ENCODE assay signal across 1 cellular context in genomic region chr10:86436963-86437362, GRCh38.
TF ChIP-seq lines count a peak whose summit lies in the region.

No MANE protein-coding gene starts in this region.

TF ChIP-seq in WTC11, 78 proteins besides CTCF, POLR2A, EP300 and RAD21 (continued from another document):
- TF ChIP-seq, protein P1, sequence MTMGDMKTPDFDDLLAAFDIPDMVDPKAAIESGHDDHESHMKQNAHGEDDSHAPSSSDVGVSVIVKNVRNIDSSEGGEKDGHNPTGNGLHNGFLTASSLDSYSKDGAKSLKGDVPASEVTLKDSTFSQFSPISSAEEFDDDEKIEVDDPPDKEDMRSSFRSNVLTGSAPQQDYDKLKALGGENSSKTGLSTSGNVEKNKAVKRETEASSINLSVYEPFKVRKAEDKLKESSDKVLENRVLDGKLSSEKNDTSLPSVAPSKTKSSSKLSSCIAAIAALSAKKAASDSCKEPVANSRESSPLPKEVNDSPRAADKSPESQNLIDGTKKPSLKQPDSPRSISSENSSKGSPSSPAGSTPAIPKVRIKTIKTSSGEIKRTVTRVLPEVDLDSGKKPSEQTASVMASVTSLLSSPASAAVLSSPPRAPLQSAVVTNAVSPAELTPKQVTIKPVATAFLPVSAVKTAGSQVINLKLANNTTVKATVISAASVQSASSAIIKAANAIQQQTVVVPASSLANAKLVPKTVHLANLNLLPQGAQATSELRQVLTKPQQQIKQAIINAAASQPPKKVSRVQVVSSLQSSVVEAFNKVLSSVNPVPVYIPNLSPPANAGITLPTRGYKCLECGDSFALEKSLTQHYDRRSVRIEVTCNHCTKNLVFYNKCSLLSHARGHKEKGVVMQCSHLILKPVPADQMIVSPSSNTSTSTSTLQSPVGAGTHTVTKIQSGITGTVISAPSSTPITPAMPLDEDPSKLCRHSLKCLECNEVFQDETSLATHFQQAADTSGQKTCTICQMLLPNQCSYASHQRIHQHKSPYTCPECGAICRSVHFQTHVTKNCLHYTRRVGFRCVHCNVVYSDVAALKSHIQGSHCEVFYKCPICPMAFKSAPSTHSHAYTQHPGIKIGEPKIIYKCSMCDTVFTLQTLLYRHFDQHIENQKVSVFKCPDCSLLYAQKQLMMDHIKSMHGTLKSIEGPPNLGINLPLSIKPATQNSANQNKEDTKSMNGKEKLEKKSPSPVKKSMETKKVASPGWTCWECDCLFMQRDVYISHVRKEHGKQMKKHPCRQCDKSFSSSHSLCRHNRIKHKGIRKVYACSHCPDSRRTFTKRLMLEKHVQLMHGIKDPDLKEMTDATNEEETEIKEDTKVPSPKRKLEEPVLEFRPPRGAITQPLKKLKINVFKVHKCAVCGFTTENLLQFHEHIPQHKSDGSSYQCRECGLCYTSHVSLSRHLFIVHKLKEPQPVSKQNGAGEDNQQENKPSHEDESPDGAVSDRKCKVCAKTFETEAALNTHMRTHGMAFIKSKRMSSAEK (CRISPR knock-in tag; IDR thresholded peaks at IDR 0.05; ENCODE audit: borderline replicate concordance), result no peak
- TF ChIP-seq ESRRA (CRISPR knock-in tag; IDR thresholded peaks at IDR 0.05; ENCODE audit: borderline replicate concordance) (no peak), ATF6 (CRISPR knock-in tag; IDR thresholded peaks at IDR 0.05) (no peak), CREB1 (CRISPR knock-in tag; IDR thresholded peaks at IDR 0.05) (no peak)
TF ChIP-seq in WTC11: peak in this region for 0.
